Comparison of ENCODE assay signal across 13 cellular contexts in genomic region chr22:36731321-36731720, GRCh38. TPM values are rescaled to one million over a fixed set of nuclear protein-coding genes. Genes with fewer than 3 reads are reported as not detected.
"Had no signal": no experiment of that assay in that cellular context is flagged by ENCODE, and none has a peak within 500 bp of the region (broad histone marks: within the 10 kb centered on the region; RNA-seq: fewer than 3 reads in every experiment).

No MANE protein-coding gene starts in this region.

RNA-seq across cellular contexts. Expression of gene CACNG2, which starts 27.8 kb away (rescaled TPM):
- total RNA-seq: activated CD4-positive, alpha-beta memory T cell treated with anti-CD3 and anti-CD28 coated beads, Interleukin-2, amount 10 ng/mL, durations not matched to agents 7 days and 5 days; activated CD4-positive, alpha-beta T cell treated with anti-CD3 and anti-CD28 coated beads, Interleukin-2, amount 10 ng/mL, durations not matched to agents 7 days and 5 days; activated naive CD4-positive, alpha-beta T cell treated with anti-CD3 and anti-CD28 coated beads, Interleukin-2, amount 50 U/mL, for 72 hours; activated naive CD8-positive, alpha-beta T cell treated with anti-CD3 and anti-CD28 coated beads, Interleukin-2, amount 10 ng/mL, durations not matched to agents 7 days and 5 days; activated T-cell treated with anti-CD3 and anti-CD28 coated beads, Interleukin-2, amount 50 U/mL, for 72 hours; ascending aorta; breast epithelium; cardiac muscle cell; dermis microvascular lymphatic vessel endothelial cell; esophagus muscularis mucosa; foreskin keratinocyte; gastrocnemius medialis; T-helper 1 cell treated with Interleukin-12 subunit alpha and Interleukin-12 subunit beta and Interleukin-4 antibody, amounts not matched to agents 30 ng/mL and 1 ng/mL, for 36 hours had no signal
- polyA plus RNA-seq: cardiac muscle cell, foreskin keratinocyte had no signal
